Comparison of ENCODE assay signal across 8 cellular contexts in genomic region chr22:21972293-21972779, GRCh38. TPM values are rescaled to one million over a fixed set of nuclear protein-coding genes. Genes with fewer than 3 reads are reported as not detected.
DNase-seq lines count a peak whose midpoint lies in the region; ATAC-seq lines count a peak whose summit lies in the region.

No MANE protein-coding gene starts in this region.

- H3K4me1 ChIP-seq in SJCRH30, result no peaks in the 10 kb centered on the region

- H3K27me3 ChIP-seq in SJCRH30, result no peaks in the 10 kb centered on the region

- no peak overlapping the region for H3K4me3 ChIP-seq in SJCRH30

- H3K36me3 ChIP-seq in SJCRH30, result peaks cover 25% of the 10 kb centered on the region

- no peaks in the 10 kb centered on the region for H3K9me3 ChIP-seq in SJCRH30 (replicated peaks)

- DNase-seq in SIG-M5 treated with dmso at 0.1 percent for 504 hours (lab: John Stamatoyannopoulos, UW; ENCODE audit: unreplicated experiment) (peak; percentile 42), SIG-M5 (lab: John Stamatoyannopoulos, UW) (no peak), SJCRH30 (peak; percentile 58 to 64), iPS-NIHi11 (ENCODE audit: low spot score) (peak; percentile 93)
- DNase-seq in activated naive CD8-positive, alpha-beta T cell treated with anti-CD3 and anti-CD28 coated beads, Interleukin-2, amount 50 U/mL, for 16 hours (ENCODE audit: low read depth, low spot score), result peak; percentile 21
- peak in 2 of 3 experiments; percentile 35 to 47 for DNase-seq in stimulated activated CD4-positive, alpha-beta T cell treated with anti-CD3 and anti-CD28 coated beads, TNF-alpha, amount 100 ng/mL, for 24 hours (ENCODE audit: low read depth in 3 of 3)

- ATAC-seq in HG03108 (IDR thresholded peaks at IDR 0.05; ENCODE audit: unreplicated experiment) (no peak), GM19467 (IDR thresholded peaks at IDR 0.05; ENCODE audit: unreplicated experiment) (no peak)

- no peak overlapping the region for H3K27ac ChIP-seq in SJCRH30

RNA-seq across cellular contexts. Expression of gene TOP3B, which starts 10.3 kb away (rescaled TPM):
- total RNA-seq in SJCRH30 (2014; rRNA removed; shearing (Covaris generic)), result 28.5 and 33.8 TPM in 2 replicates

RNA-seq across cellular contexts. Expression of gene PPM1F, which starts 19.7 kb away (rescaled TPM):
- total RNA-seq in SJCRH30 (2014; rRNA removed; shearing (Covaris generic)), result 47.8 and 49.4 TPM in 2 replicates
